2 cellular contexts compared by ENCODE assay signal in genomic region chr7:27605283-27605682, GRCh38.
TF ChIP-seq lines count a peak whose summit lies in the region.

No MANE protein-coding gene starts in this region.

TF ChIP-seq in WTC11, 78 proteins besides CTCF, POLR2A, EP300 and RAD21:
- TF ChIP-seq STAT6 (CRISPR knock-in tag; conservative IDR thresholded peaks at IDR 0.05; ENCODE audit: low read depth) (no peak), FOXP4 (CRISPR knock-in tag; IDR thresholded peaks at IDR 0.05) (no peak)

TF ChIP-seq in HepG2, 621 proteins besides CTCF, POLR2A, EP300 and RAD21 (continued from another document):
- TF ChIP-seq ZNF710 (CRISPR knock-in tag; IDR thresholded peaks at IDR 0.05; ENCODE audit: borderline replicate concordance) (no peak), E2F2 (CRISPR knock-in tag; IDR thresholded peaks at IDR 0.05; ENCODE audit: borderline replicate concordance) (no peak), CCDC6 (CRISPR knock-in tag; IDR thresholded peaks at IDR 0.05) (no peak), ZNF362 (CRISPR knock-in tag; IDR thresholded peaks at IDR 0.05; ENCODE audit: borderline replicate concordance) (no peak), HMGXB3 (CRISPR knock-in tag; IDR thresholded peaks at IDR 0.05; ENCODE audit: borderline replicate concordance) (no peak), ZNF329 (CRISPR knock-in tag; IDR thresholded peaks at IDR 0.05; ENCODE audit: low read depth) (no peak), ZNF205 (CRISPR knock-in tag; IDR thresholded peaks at IDR 0.05) (no peak), ZNF580 (CRISPR knock-in tag; IDR thresholded peaks at IDR 0.05; ENCODE audit: borderline replicate concordance, low read depth) (no peak), NKX3-1 (CRISPR knock-in tag; IDR thresholded peaks at IDR 0.05) (no peak)
TF ChIP-seq in HepG2: peak in this region for 0.
